Comparison of ENCODE assay signal across 7 cellular contexts in genomic region chr1:149190734-149191133, GRCh38.
DNase-seq lines count a peak whose midpoint lies in the region; ATAC-seq, FAIRE-seq and TF ChIP-seq lines count a peak whose summit lies in the region.
"Not testable (repeated sequence)": the region's sequence is repeated elsewhere in the genome, so short reads cannot be mapped to it uniquely, and the experiment has no call there.

No MANE protein-coding gene starts in this region.

- H3K4me1 ChIP-seq in gastrocnemius medialis, result not testable (repeated sequence)

- not testable (repeated sequence) for TF ChIP-seq POLR2A in gastrocnemius medialis (IDR thresholded peaks at IDR 0.05)

- not testable (repeated sequence) for ATAC-seq in gastrocnemius medialis

- H3K4me3 ChIP-seq in bronchial epithelial cell (ENCODE audit: low read depth, low read length); gastrocnemius medialis: not testable (repeated sequence)

- in situ Hi-C loops in gastrocnemius medialis (cut with MboI; ENCODE audit: low sequenced_read_pairs in 4 of 4), result not testable (repeated sequence)

- H3K27me3 ChIP-seq in bronchial epithelial cell (ENCODE audit: control insufficient read depth, insufficient read depth, low read length); gastrocnemius medialis: not testable (repeated sequence)

- not testable (repeated sequence) for TF ChIP-seq CTCF in bronchial epithelial cell (IDR thresholded peaks at IDR 0.05; ENCODE audit: insufficient read depth, low read length, severe bottlenecking); gastrocnemius medialis (IDR thresholded peaks at IDR 0.05 in 4 of 5, conservative IDR thresholded peaks at IDR 0.05 in 1 of 5)

- H3K27ac ChIP-seq in gastrocnemius medialis, result peak overlapping the region in 3 of 4 donors; percentile 19 to 62 (median 57)

- not testable (repeated sequence) for H3K36me3 ChIP-seq in bronchial epithelial cell (ENCODE audit: control insufficient read depth, insufficient read depth, low read length); gastrocnemius medialis

- intact Hi-C loops in gastrocnemius medialis (cut with DNase I; ENCODE audit: low total_unique reads), result not testable (repeated sequence)

- DNase-seq in ELR (ENCODE audit: low read depth) (peak; percentile 1), NCI-H69 (lab: John Stamatoyannopoulos, UW) (peak; percentile 11), SW480 (ENCODE audit: low spot score) (peak; percentile 30), bronchial epithelial cell (ENCODE audit: low read depth) (peak; percentile 3), kidney tubule cell (ENCODE audit: low spot score) (peak; percentile 0), superior temporal gyrus (ENCODE audit: extremely low spot score) (peak; percentile 2)
- DNase-seq in gastrocnemius medialis, result not testable (repeated sequence)

- H3K9me3 ChIP-seq in gastrocnemius medialis, result not testable (repeated sequence)

- not testable (repeated sequence) for FAIRE-seq in bronchial epithelial cell (lab: Jason Lieb, UNC)
